Comparison of ENCODE assay signal across 1 cellular context in the genomic region with DNA sequence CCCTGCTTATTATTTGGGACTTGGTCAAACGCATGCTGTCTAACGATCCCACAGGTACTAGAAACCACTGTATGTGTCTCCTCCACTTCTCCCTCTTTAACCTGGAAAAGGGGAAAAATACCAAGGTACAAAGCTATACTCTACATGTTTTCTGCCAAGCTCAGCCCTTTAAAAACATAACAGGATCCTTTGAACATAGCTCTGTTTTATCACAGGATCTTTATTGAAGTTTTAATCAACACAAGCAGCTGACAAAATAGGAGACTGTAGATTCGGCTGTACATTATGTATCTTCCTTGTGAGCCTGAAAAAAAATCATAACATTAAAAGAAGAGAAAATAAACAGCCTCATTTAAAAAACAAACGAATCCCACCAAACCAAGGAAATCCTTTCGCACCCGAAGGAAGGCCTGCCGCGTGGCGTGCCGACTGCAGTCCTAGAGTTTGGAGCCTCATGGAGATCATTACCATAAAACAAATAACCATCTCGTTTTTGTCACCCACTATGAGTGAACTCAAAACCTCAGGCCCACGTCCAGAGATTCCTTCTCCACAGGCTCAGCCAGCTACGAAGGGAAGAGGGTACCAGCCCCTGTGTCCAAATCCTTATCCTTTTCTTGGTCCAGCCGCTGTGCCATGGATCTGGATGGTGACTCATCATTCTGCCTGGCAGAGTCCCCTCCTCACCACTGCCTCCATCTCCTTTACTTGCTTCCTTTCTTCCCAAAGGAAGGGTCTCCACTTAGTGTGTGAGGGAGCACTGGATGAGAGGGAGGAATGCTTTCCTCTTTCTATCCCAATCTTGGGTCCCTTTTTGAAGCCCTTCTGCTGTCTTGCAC.
TF ChIP-seq lines count a peak whose summit lies in the region.

No MANE protein-coding gene starts in this region.

TF ChIP-seq in SK-N-SH treated with all-trans-retinoic acid at 6 μM for 48 hours, 23 proteins besides CTCF, POLR2A, EP300 and RAD21 (continued from another document):
- TF ChIP-seq, protein P1, sequence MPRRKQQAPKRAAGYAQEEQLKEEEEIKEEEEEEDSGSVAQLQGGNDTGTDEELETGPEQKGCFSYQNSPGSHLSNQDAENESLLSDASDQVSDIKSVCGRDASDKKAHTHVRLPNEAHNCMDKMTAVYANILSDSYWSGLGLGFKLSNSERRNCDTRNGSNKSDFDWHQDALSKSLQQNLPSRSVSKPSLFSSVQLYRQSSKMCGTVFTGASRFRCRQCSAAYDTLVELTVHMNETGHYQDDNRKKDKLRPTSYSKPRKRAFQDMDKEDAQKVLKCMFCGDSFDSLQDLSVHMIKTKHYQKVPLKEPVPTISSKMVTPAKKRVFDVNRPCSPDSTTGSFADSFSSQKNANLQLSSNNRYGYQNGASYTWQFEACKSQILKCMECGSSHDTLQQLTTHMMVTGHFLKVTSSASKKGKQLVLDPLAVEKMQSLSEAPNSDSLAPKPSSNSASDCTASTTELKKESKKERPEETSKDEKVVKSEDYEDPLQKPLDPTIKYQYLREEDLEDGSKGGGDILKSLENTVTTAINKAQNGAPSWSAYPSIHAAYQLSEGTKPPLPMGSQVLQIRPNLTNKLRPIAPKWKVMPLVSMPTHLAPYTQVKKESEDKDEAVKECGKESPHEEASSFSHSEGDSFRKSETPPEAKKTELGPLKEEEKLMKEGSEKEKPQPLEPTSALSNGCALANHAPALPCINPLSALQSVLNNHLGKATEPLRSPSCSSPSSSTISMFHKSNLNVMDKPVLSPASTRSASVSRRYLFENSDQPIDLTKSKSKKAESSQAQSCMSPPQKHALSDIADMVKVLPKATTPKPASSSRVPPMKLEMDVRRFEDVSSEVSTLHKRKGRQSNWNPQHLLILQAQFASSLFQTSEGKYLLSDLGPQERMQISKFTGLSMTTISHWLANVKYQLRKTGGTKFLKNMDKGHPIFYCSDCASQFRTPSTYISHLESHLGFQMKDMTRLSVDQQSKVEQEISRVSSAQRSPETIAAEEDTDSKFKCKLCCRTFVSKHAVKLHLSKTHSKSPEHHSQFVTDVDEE (CRISPR knock-in tag; IDR thresholded peaks at IDR 0.05) = no peak
- TF ChIP-seq SNAI2 (CRISPR knock-in tag; IDR thresholded peaks at IDR 0.05) (no peak), ZNF70 (CRISPR knock-in tag; IDR thresholded peaks at IDR 0.05) (no peak), ZNF565 (CRISPR knock-in tag; conservative IDR thresholded peaks at IDR 0.05; ENCODE audit: low read depth) (no peak), ZNF8 (CRISPR knock-in tag; IDR thresholded peaks at IDR 0.05) (no peak), CSDC2 (CRISPR knock-in tag; IDR thresholded peaks at IDR 0.05) (no peak), RARB (CRISPR knock-in tag; IDR thresholded peaks at IDR 0.05) (no peak)
- TF ChIP-seq, protein P2, sequence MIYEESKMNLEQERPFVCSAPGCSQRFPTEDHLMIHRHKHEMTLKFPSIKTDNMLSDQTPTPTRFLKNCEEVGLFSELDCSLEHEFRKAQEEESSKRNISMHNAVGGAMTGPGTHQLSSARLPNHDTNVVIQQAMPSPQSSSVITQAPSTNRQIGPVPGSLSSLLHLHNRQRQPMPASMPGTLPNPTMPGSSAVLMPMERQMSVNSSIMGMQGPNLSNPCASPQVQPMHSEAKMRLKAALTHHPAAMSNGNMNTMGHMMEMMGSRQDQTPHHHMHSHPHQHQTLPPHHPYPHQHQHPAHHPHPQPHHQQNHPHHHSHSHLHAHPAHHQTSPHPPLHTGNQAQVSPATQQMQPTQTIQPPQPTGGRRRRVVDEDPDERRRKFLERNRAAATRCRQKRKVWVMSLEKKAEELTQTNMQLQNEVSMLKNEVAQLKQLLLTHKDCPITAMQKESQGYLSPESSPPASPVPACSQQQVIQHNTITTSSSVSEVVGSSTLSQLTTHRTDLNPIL (CRISPR knock-in tag; IDR thresholded peaks at IDR 0.05; ENCODE audit: low read depth) = no peak
- TF ChIP-seq, protein P3, sequence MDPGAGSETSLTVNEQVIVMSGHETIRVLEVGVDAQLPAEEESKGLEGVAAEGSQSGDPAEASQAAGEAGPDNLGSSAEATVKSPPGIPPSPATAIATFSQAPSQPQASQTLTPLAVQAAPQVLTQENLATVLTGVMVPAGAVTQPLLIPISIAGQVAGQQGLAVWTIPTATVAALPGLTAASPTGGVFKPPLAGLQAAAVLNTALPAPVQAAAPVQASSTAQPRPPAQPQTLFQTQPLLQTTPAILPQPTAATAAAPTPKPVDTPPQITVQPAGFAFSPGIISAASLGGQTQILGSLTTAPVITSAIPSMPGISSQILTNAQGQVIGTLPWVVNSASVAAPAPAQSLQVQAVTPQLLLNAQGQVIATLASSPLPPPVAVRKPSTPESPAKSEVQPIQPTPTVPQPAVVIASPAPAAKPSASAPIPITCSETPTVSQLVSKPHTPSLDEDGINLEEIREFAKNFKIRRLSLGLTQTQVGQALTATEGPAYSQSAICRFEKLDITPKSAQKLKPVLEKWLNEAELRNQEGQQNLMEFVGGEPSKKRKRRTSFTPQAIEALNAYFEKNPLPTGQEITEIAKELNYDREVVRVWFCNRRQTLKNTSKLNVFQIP (CRISPR knock-in tag; IDR thresholded peaks at IDR 0.05; ENCODE audit: borderline replicate concordance, low read depth) = no peak
- TF ChIP-seq, protein P4, sequence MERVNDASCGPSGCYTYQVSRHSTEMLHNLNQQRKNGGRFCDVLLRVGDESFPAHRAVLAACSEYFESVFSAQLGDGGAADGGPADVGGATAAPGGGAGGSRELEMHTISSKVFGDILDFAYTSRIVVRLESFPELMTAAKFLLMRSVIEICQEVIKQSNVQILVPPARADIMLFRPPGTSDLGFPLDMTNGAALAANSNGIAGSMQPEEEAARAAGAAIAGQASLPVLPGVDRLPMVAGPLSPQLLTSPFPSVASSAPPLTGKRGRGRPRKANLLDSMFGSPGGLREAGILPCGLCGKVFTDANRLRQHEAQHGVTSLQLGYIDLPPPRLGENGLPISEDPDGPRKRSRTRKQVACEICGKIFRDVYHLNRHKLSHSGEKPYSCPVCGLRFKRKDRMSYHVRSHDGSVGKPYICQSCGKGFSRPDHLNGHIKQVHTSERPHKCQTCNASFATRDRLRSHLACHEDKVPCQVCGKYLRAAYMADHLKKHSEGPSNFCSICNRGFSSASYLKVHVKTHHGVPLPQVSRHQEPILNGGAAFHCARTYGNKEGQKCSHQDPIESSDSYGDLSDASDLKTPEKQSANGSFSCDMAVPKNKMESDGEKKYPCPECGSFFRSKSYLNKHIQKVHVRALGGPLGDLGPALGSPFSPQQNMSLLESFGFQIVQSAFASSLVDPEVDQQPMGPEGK (CRISPR knock-in tag; IDR thresholded peaks at IDR 0.05; ENCODE audit: borderline replicate concordance) = no peak
- TF ChIP-seq, protein P5, sequence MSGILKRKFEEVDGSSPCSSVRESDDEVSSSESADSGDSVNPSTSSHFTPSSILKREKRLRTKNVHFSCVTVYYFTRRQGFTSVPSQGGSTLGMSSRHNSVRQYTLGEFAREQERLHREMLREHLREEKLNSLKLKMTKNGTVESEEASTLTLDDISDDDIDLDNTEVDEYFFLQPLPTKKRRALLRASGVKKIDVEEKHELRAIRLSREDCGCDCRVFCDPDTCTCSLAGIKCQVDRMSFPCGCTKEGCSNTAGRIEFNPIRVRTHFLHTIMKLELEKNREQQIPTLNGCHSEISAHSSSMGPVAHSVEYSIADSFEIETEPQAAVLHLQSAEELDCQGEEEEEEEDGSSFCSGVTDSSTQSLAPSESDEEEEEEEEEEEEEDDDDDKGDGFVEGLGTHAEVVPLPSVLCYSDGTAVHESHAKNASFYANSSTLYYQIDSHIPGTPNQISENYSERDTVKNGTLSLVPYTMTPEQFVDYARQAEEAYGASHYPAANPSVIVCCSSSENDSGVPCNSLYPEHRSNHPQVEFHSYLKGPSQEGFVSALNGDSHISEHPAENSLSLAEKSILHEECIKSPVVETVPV (CRISPR knock-in tag; IDR thresholded peaks at IDR 0.05) = no peak
